Comparison of ENCODE assay signal across 13 cellular contexts in genomic region chr22:19958083-19959042, GRCh38. TPM values are rescaled to one million over a fixed set of nuclear protein-coding genes. Genes with fewer than 3 reads are reported as not detected.
DNase-seq lines count a peak whose midpoint lies in the region; ATAC-seq, FAIRE-seq and TF ChIP-seq lines count a peak whose summit lies in the region.
"Had no signal": no experiment of that assay in that cellular context is flagged by ENCODE, and none has a peak within 500 bp of the region (broad histone marks: within the 10 kb centered on the region; RNA-seq: fewer than 3 reads in every experiment).

No MANE protein-coding gene starts in this region.

- H4K20me1 ChIP-seq in GM23248 (ENCODE audit: insufficient read depth) (no peaks in the 10 kb centered on the region), smooth muscle cell (ENCODE audit: low read depth) (no peaks in the 10 kb centered on the region)

- H3K36me3 ChIP-seq in GM23248 (ENCODE audit: low read depth): peaks cover 4% of the 10 kb centered on the region; the same call in 1 of the 2 replicates
- H3K36me3 ChIP-seq in bronchial epithelial cell (ENCODE audit: control insufficient read depth, insufficient read depth, low read length): peaks cover 3% of the 10 kb centered on the region
- no peaks in the 10 kb centered on the region for H3K36me3 ChIP-seq in iPS-20b (ENCODE audit: insufficient read depth, low read depth, low read length)
- H3K36me3 ChIP-seq in smooth muscle cell (ENCODE audit: low read depth): no peaks in the 10 kb centered on the region
- H3K36me3 ChIP-seq: pancreas had no signal

- no peaks in the 10 kb centered on the region for H3K27me3 ChIP-seq in GM23248 (replicated peaks; ENCODE audit: insufficient read depth)
- no peaks in the 10 kb centered on the region for H3K27me3 ChIP-seq in bronchial epithelial cell (ENCODE audit: control insufficient read depth, insufficient read depth, low read length)
- H3K27me3 ChIP-seq in iPS-20b (ENCODE audit: insufficient read depth, low read length): no peaks in the 10 kb centered on the region
- no peaks in the 10 kb centered on the region for H3K27me3 ChIP-seq in smooth muscle cell (ENCODE audit: low read depth)
- H3K27me3 ChIP-seq: pancreas had no signal

- peaks cover 5% of the 10 kb centered on the region; the same call in 1 of the 2 replicates for H3K79me2 ChIP-seq in GM23248 (ENCODE audit: insufficient read depth)
- H3K79me2 ChIP-seq in smooth muscle cell (ENCODE audit: low read depth): no peaks in the 10 kb centered on the region

- ATAC-seq in GM18870 (IDR thresholded peaks at IDR 0.05; ENCODE audit: unreplicated experiment): no peak
- no peak for ATAC-seq in GM18909 (IDR thresholded peaks at IDR 0.05; ENCODE audit: poor library complexity, unreplicated experiment)

- no peaks in the 10 kb centered on the region for H3K9me2 ChIP-seq in GM23248 (ENCODE audit: insufficient read depth)

- H3K4me2 ChIP-seq in GM23248 (ENCODE audit: unreplicated experiment) (peak overlapping the region; percentile 55), smooth muscle cell (peak overlapping the region; percentile 87)

- H3K4me1 ChIP-seq in GM23248 (ENCODE audit: insufficient read depth) (peaks cover 22% of the 10 kb centered on the region), iPS-20b (ENCODE audit: insufficient read depth, low read length) (peaks cover 8% of the 10 kb centered on the region; the same call in 1 of the 2 replicates), smooth muscle cell (ENCODE audit: low read depth) (peaks cover 17% of the 10 kb centered on the region)

- H3K4me3 ChIP-seq in GM23248: peak overlapping the region; percentile 47
- peak overlapping the region; percentile 31 for H3K4me3 ChIP-seq in bronchial epithelial cell (ENCODE audit: low read depth, low read length)
- peak overlapping the region; percentile 59; the same call in 1 of the 2 replicates for H3K4me3 ChIP-seq in iPS-20b (ENCODE audit: low read length)
- H3K4me3 ChIP-seq in smooth muscle cell: peak overlapping the region; percentile 45
- no peak overlapping the region for H3K4me3 ChIP-seq in lower leg skin (ENCODE audit: low read depth, poor library complexity, severe bottlenecking)

- no peak for TF ChIP-seq POLR2A in lower leg skin (IDR thresholded peaks at IDR 0.05)

- H3K27ac ChIP-seq in GM23248: peak overlapping the region; percentile 53
- no peak overlapping the region for H3K27ac ChIP-seq in iPS-20b (ENCODE audit: low read length)
- H3K27ac ChIP-seq in smooth muscle cell (ENCODE audit: low read depth): no peak overlapping the region

- in situ Hi-C loops in GM23248 (cut with MboI): no loop called here

- intact Hi-C loops in lower leg skin (cut with DNase I; ENCODE audit: low total_unique reads): no loop called here

- H3F3A ChIP-seq in GM23248 (ENCODE audit: insufficient read depth) (peaks cover 21% of the 10 kb centered on the region; the same call in 1 of the 2 replicates), smooth muscle cell (ENCODE audit: low read depth) (no peaks in the 10 kb centered on the region)

- H3K9me3 ChIP-seq in GM23248 (ENCODE audit: low read depth) (no peaks in the 10 kb centered on the region), iPS-20b (ENCODE audit: insufficient read depth, low read depth, low read length) (no peaks in the 10 kb centered on the region), smooth muscle cell (replicated peaks; ENCODE audit: low read depth) (no peaks in the 10 kb centered on the region)
- H3K9me3 ChIP-seq: pancreas had no signal

- no peak for TF ChIP-seq CTCF in bronchial epithelial cell (IDR thresholded peaks at IDR 0.05; ENCODE audit: insufficient read depth, low read length, severe bottlenecking)
- no peak for TF ChIP-seq CTCF in smooth muscle cell (IDR thresholded peaks at IDR 0.05; ENCODE audit: borderline replicate concordance, insufficient read depth, poor library complexity, severe bottlenecking)
- TF ChIP-seq CTCF in lower leg skin (IDR thresholded peaks at IDR 0.05): no peak

- FAIRE-seq in bronchial epithelial cell (lab: Jason Lieb, UNC): no peak
- FAIRE-seq: D721Med, pancreas had no signal

- H2AFZ ChIP-seq in GM23248: peak overlapping the region; percentile 32; the same call in 1 of the 2 replicates
- peak overlapping the region; percentile 38 for H2AFZ ChIP-seq in smooth muscle cell (ENCODE audit: low read depth)

- peak overlapping the region; percentile 41 for H3K9ac ChIP-seq in GM23248
- peak overlapping the region; percentile 45; the same call in 1 of the 2 replicates for H3K9ac ChIP-seq in iPS-20b (ENCODE audit: low read depth, low read length)
- no peak overlapping the region for H3K9ac ChIP-seq in smooth muscle cell (ENCODE audit: low read depth)

- 45 to 48% methylated on average over 19 of the region's 19 CpGs for WGBS in GM23248 (ENCODE audit: low coverage in 1 of 2, low lambda C conversion rate in 2 of 2, missing lambda C conversion rate in 2 of 2), 2 experiments
- 85% methylated on average over 19 of the region's 19 CpGs for WGBS in smooth muscle cell (ENCODE audit: low lambda C conversion rate)
- 63 to 73% methylated on average over 19 of the region's 19 CpGs for WGBS in lower leg skin, 2 donors

- DNase-seq in GM23248: peak; percentile 85
- no peak for DNase-seq in bronchial epithelial cell (ENCODE audit: low read depth)
- DNase-seq in smooth muscle cell (lab: John Stamatoyannopoulos, UW; ENCODE audit: unreplicated experiment): no peak
- DNase-seq in lower leg skin (ENCODE audit: low spot score in 2 of 2): no peak
- no peak for DNase-seq in NCI-H1694 (lab: John Stamatoyannopoulos, UW)
- DNase-seq: activated CD4-positive, alpha-beta T cell treated with anti-CD3 and anti-CD28 coated beads for 4 hours; activated naive CD8-positive, alpha-beta T cell treated with anti-CD3 and anti-CD28 coated beads for 36 hours; NCI-H1436 treated with DMSO at 0.1 percent for 48 hours had no signal

RNA-seq across cellular contexts. Expression of gene TXNRD2, which starts 16.7 kb away (rescaled TPM):
- total RNA-seq in GM23248 (2014; rRNA removed; shearing (Covaris generic)): 20.1 and 38.4 TPM in 2 replicates
- 24.8 and 25.7 TPM in 2 replicates for polyA plus RNA-seq in GM23248 (2016; fragmentation: Nextera tagmentation; extraction: Ambion mirVana)
- 12.9 and 19.1 TPM in 2 replicates for total RNA-seq in bronchial epithelial cell
- total RNA-seq in smooth muscle cell: 0.36 TPM in 1 of 2 replicates, not detected in the other
- polyA plus RNA-seq in smooth muscle cell: 0.99 and 3.2 TPM in 2 replicates
- 10 to 100 TPM; 10.9 to 16.8 (median 15.2) TPM for total RNA-seq in lower leg skin

RNA-seq across cellular contexts. Expression of gene COMT, which starts 16.8 kb away (rescaled TPM):
- total RNA-seq in GM23248 (2014; rRNA removed; shearing (Covaris generic)): 423 and 490 TPM in 2 replicates
- polyA plus RNA-seq in GM23248 (2016; fragmentation: Nextera tagmentation; extraction: Ambion mirVana) (508 and 537 TPM in 2 replicates), smooth muscle cell (6.2 and 34.1 TPM in 2 replicates)
- total RNA-seq in bronchial epithelial cell (221 and 272 TPM in 2 replicates), smooth muscle cell (4.1 and 9.9 TPM in 2 replicates), lower leg skin (100 to 1,000 TPM; 224 to 306 (median 272) TPM)

RNA-seq across cellular contexts. Expression of gene ARVCF, which starts 58.3 kb away (rescaled TPM):
- total RNA-seq in GM23248 (2014; rRNA removed; shearing (Covaris generic)): 4.0 and 7.5 TPM in 2 replicates
- 1.1 and 1.2 TPM in 2 replicates for polyA plus RNA-seq in GM23248 (2016; fragmentation: Nextera tagmentation; extraction: Ambion mirVana)
- 19.2 and 23.2 TPM in 2 replicates for total RNA-seq in bronchial epithelial cell
- total RNA-seq in smooth muscle cell: 7.1 and 10.6 TPM in 2 replicates
- 5.4 and 11.1 TPM in 2 replicates for polyA plus RNA-seq in smooth muscle cell
- 10 to 100 TPM; 25.2 to 53.7 (median 38.1) TPM for total RNA-seq in lower leg skin

Comparison
In these comparisons a context has a peak if more than half of its experiments do, and no peak if none do; other contexts are left out.
1. RNA of gene COMT, which starts 16.8 kb away (total RNA-seq): 423 to 490 TPM in GM23248, 224 to 306 TPM in lower leg skin and 221 to 272 TPM in bronchial epithelial cell; 4.1 to 9.9 TPM in smooth muscle cell; every median in the first group is over 10 times any median in the second.